Comparison of ENCODE assay signal across 34 cellular contexts in the genomic region with DNA sequence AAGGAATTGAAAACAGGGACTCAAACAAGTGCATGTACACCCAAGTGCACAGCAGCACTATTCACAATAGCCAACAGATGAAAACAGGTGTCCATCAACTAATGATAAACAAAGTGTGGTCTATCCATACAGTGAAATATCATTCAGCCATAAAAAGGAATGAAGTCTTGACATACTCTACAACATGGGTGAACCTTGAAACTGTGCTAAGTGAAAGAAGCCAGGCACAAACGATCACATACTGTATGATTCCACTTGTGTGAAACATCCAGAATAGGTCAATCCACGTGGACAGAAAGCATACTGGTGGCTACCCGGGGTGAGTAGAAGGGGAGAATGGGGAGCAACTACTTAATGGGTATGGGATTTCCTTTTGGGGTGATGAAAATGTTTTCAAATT. TPM values are rescaled to one million over a fixed set of nuclear protein-coding genes. Genes with fewer than 3 reads are reported as not detected.
DNase-seq lines count a peak whose midpoint lies in the region; ATAC-seq and TF ChIP-seq lines count a peak whose summit lies in the region.
"Had no signal": no experiment of that assay in that cellular context is flagged by ENCODE, and none has a peak within 500 bp of the region (broad histone marks: within the 10 kb centered on the region; RNA-seq: fewer than 3 reads in every experiment).

No MANE protein-coding gene starts in this region.

- no peak overlapping the region for H3K4me3 Mint-ChIP-seq in progenitor cell of endocrine pancreas (ENCODE audit: low read depth)
- H3K4me3 Mint-ChIP-seq: B cell; CD14-positive monocyte; CD4-positive, alpha-beta memory T cell; CD4-positive, alpha-beta T cell; CD4-positive, CD25-positive, alpha-beta regulatory T cell; CD8-positive, alpha-beta memory T cell; CD8-positive, alpha-beta T cell had no signal

- no peak overlapping the region for H3K4me2 ChIP-seq in HCT116 (ENCODE audit: low read length)
- H3K4me2 ChIP-seq in hepatocyte: no peak overlapping the region
- H3K4me2 ChIP-seq: A549; BLaER1; BLaER1 treated with 17β-estradiol and CSF1 and Interleukin-3, amounts not matched to agents 10 nM and 100 nM had no signal

- TF ChIP-seq POLR2A in HCT116 (IDR thresholded peaks at IDR 0.05; ENCODE audit: borderline replicate concordance, extremely low read depth, insufficient read depth, insufficient read length): no peak

- no peak for TF ChIP-seq RAD21 in HCT116 (IDR thresholded peaks at IDR 0.05; ENCODE audit: low read depth)

- no peak overlapping the region for H2AFZ ChIP-seq in HCT116 (ENCODE audit: low read depth, low read length, poor library complexity, severe bottlenecking)
- H2AFZ ChIP-seq in hepatocyte: no peak overlapping the region

- peaks cover 3% of the 10 kb centered on the region for H3K36me3 Mint-ChIP-seq in progenitor cell of endocrine pancreas (ENCODE audit: insufficient read depth)
- H3K36me3 Mint-ChIP-seq: CD14-positive monocyte; CD4-positive, alpha-beta memory T cell; CD4-positive, CD25-positive, alpha-beta regulatory T cell; CD8-positive, alpha-beta T cell had no signal

- peaks cover 4% of the 10 kb centered on the region for H3K4me1 Mint-ChIP-seq in progenitor cell of endocrine pancreas (ENCODE audit: low read depth)
- H3K4me1 Mint-ChIP-seq: B cell; CD4-positive, CD25-positive, alpha-beta regulatory T cell had no signal

- TF ChIP-seq CTCF in HCT116 (IDR thresholded peaks at IDR 0.05 in 2 of 3, conservative IDR thresholded peaks at IDR 0.05 in 1 of 3; ENCODE audit: borderline replicate concordance in 1 of 3, insufficient read depth in 1 of 3, low read depth in 2 of 3, low read length in 2 of 3) (no peak), HEK293 (tag by site-specific recombination; IDR thresholded peaks at IDR 0.05) (no peak), hepatocyte (IDR thresholded peaks at IDR 0.05; ENCODE audit: poor library complexity) (no peak), progenitor cell of endocrine pancreas (IDR thresholded peaks at IDR 0.05; ENCODE audit: unreplicated experiment) (no peak)

- H3K4me1 ChIP-seq in HCT116 (ENCODE audit: control insufficient read depth in 1 of 2, insufficient read depth in 2 of 2, low read length in 2 of 2): peaks cover 2 to 18% of the 10 kb centered on the region in 2 experiments; a peak in 3 of 4 replicates
- no peaks in the 10 kb centered on the region for H3K4me1 ChIP-seq in HEK293 (ENCODE audit: control insufficient read depth, insufficient read depth, low read length)
- no peaks in the 10 kb centered on the region for H3K4me1 ChIP-seq in hepatocyte (ENCODE audit: insufficient read depth)
- H3K4me1 ChIP-seq: BE2C had no signal

- H3K36me3 ChIP-seq in HCT116 (ENCODE audit: control insufficient read depth in 1 of 2, insufficient read depth in 2 of 2, low read length in 2 of 2): no peaks in the 10 kb centered on the region
- no peaks in the 10 kb centered on the region for H3K36me3 ChIP-seq in HEK293 (ENCODE audit: control insufficient read depth in 2 of 2, insufficient read depth in 1 of 2, low read length in 2 of 2)
- no peaks in the 10 kb centered on the region for H3K36me3 ChIP-seq in hepatocyte (replicated peaks; ENCODE audit: insufficient read depth, low read depth)
- H3K36me3 ChIP-seq: BE2C, BLaER1 had no signal

- H4K20me1 ChIP-seq in HCT116 (ENCODE audit: insufficient read depth) (no peaks in the 10 kb centered on the region), hepatocyte (ENCODE audit: insufficient read depth, poor library complexity, severe bottlenecking) (no peaks in the 10 kb centered on the region)
- H4K20me1 ChIP-seq: BLaER1; BLaER1 treated with 17β-estradiol and CSF1 and Interleukin-3, amounts not matched to agents 10 nM and 100 nM had no signal

- CTCF ChIA-PET in HCT116 (lab: Charles Lee) (no interaction called here), HEK293 (lab: Yijun Ruan, JAX) (interaction anchor here (0.9 kb wide), 1 partner anchor 188 kb away, joined by 3 read pairs; no protein-coding TSS in a partner anchor)

- H3K79me2 ChIP-seq in HCT116 (ENCODE audit: insufficient read depth, low read length): no peaks in the 10 kb centered on the region
- H3K79me2 ChIP-seq in hepatocyte: no peaks in the 10 kb centered on the region

- H3K9me2 ChIP-seq in HCT116 (ENCODE audit: insufficient read depth) (no peaks in the 10 kb centered on the region), hepatocyte (replicated peaks; ENCODE audit: insufficient read depth) (no peaks in the 10 kb centered on the region)

- intact Hi-C loops in HCT116 (cut with micrococcal nuclease): no loop called here

- H3K4me3 ChIP-seq in HCT116 (replicated peaks in 1 of 2; ENCODE audit: low read depth in 1 of 2, low read length in 2 of 2) (no peak overlapping the region), HEK293 (ENCODE audit: low read depth, low read length) (no peak overlapping the region), hepatocyte (no peak overlapping the region)
- H3K4me3 ChIP-seq: A549; BLaER1; BLaER1 treated with 17β-estradiol and CSF1 and Interleukin-3, amounts not matched to agents 10 nM and 100 nM had no signal

- H3K9me3 Mint-ChIP-seq in progenitor cell of endocrine pancreas (ENCODE audit: low read depth): peaks cover 14% of the 10 kb centered on the region
- H3K9me3 Mint-ChIP-seq: CD4-positive, alpha-beta T cell; CD8-positive, alpha-beta T cell had no signal

- H3K9ac ChIP-seq in HCT116 (ENCODE audit: low read length): no peak overlapping the region
- H3K9ac ChIP-seq: BLaER1; BLaER1 treated with 17β-estradiol and CSF1 and Interleukin-3, amounts not matched to agents 10 nM and 100 nM had no signal

- H3K9me3 ChIP-seq in HCT116 (ENCODE audit: control insufficient read depth in 1 of 2, insufficient read depth in 1 of 2, low read depth in 1 of 2, low read length in 2 of 2): peaks cover 8 to 9% of the 10 kb centered on the region in 2 experiments; a peak in 2 of 4 replicates
- H3K9me3 ChIP-seq in HEK293 (ENCODE audit: control insufficient read depth, insufficient read depth, low read depth, low read length): no peaks in the 10 kb centered on the region
- no peaks in the 10 kb centered on the region for H3K9me3 ChIP-seq in hepatocyte (ENCODE audit: low read depth)
- H3K9me3 ChIP-seq: BE2C, Caco-2 had no signal

- no peaks in the 10 kb centered on the region for H3K27me3 Mint-ChIP-seq in progenitor cell of endocrine pancreas
- H3K27me3 Mint-ChIP-seq: CD4-positive, alpha-beta T cell; CD4-positive, CD25-positive, alpha-beta regulatory T cell had no signal

- no peak for ATAC-seq in HCT116
- ATAC-seq in GM21723 (IDR thresholded peaks at IDR 0.05; ENCODE audit: unreplicated experiment): no peak
- ATAC-seq in GM19455 (IDR thresholded peaks at IDR 0.05; ENCODE audit: unreplicated experiment): no peak
- no peak for ATAC-seq in activated CD4-positive, CD25-positive, alpha-beta regulatory T cell treated with anti-CD3 and anti-CD28 coated beads, Interleukin-2, amount 50 U/mL, for 24 hours
- ATAC-seq: A549; CD8-positive, alpha-beta T cell had no signal

- no TSS peak for BruUV-seq in HCT116 (replicated peaks; lab: Mats Ljungman, UMichigan)

- H3K27ac Mint-ChIP-seq in progenitor cell of endocrine pancreas: peak overlapping the region; percentile 47
- H3K27ac Mint-ChIP-seq: B cell; CD4-positive, alpha-beta memory T cell; CD4-positive, alpha-beta T cell; CD4-positive, CD25-positive, alpha-beta regulatory T cell; CD8-positive, alpha-beta T cell had no signal

- RAD21 ChIA-PET in HCT116 (lab: Charles Lee; ENCODE audit: low non-redundant PET in 1 of 2, low total read pairs in 2 of 2, uncharacterized antibody in 2 of 2, unreplicated experiment in 2 of 2): no interaction called here

- 95% methylated on average over 3 of the region's 3 CpGs for WGBS in hepatocyte (ENCODE audit: low lambda C conversion rate, missing lambda C conversion rate)

- POLR2A ChIA-PET in HCT116 (lab: Charles Lee) (no interaction called here), HEK293 (lab: Yijun Ruan, JAX) (no interaction called here)

- DNase-seq in HCT116 (ENCODE audit: low read depth, low spot score) (no peak), hepatocyte (ENCODE audit: low spot score) (no peak), progenitor cell of endocrine pancreas (ENCODE audit: low spot score, unreplicated experiment) (no peak), DMS153 (lab: John Stamatoyannopoulos, UW) (no peak)
- DNase-seq: 8988T; ACHN; AML-193; BE2C; C1 segment of cervical spinal cord; Caco-2; Calu3; CD4-positive, alpha-beta memory T cell; CD4-positive, alpha-beta T cell; CD4-positive, CD25-positive, alpha-beta regulatory T cell; CD8-positive, alpha-beta memory T cell; CD8-positive, alpha-beta T cell; COR-L47; DMS 273 treated with DMSO at 0.1 percent for 48 hours; DMS53; DMS79; DMS79 treated with DMSO at 0.1 percent for 48 hours; DND-41; EL had no signal

- H3K27ac ChIP-seq in HCT116 (ENCODE audit: low read depth, low read length) (no peak overlapping the region), HEK293 (ENCODE audit: extremely low read depth, low read depth, low read length) (no peak overlapping the region), hepatocyte (peak overlapping the region; percentile 31)
- H3K27ac ChIP-seq: 22Rv1; A549; BLaER1; BLaER1 treated with 17β-estradiol and CSF1 and Interleukin-3, amounts not matched to agents 10 nM and 100 nM; C4-2B had no signal

- no peaks in the 10 kb centered on the region for H3K27me3 ChIP-seq in HCT116 (ENCODE audit: insufficient read depth, low read length)
- H3K27me3 ChIP-seq in hepatocyte: no peaks in the 10 kb centered on the region
- H3K27me3 ChIP-seq: BE2C; BLaER1; BLaER1 treated with 17β-estradiol and CSF1 and Interleukin-3, amounts not matched to agents 10 nM and 100 nM had no signal

TF ChIP-seq in HCT116, 20 proteins besides CTCF, POLR2A, EP300 and RAD21:
- TF ChIP-seq ELF1 (IDR thresholded peaks at IDR 0.05; ENCODE audit: borderline replicate concordance, low read depth) (no peak), SRF (IDR thresholded peaks at IDR 0.05; ENCODE audit: low read depth) (no peak), SP1 (IDR thresholded peaks at IDR 0.05; ENCODE audit: low read depth) (no peak), CBX3 (IDR thresholded peaks at IDR 0.05; ENCODE audit: low read depth) (peak; percentile 86; the same call in 1 of the 2 replicates)
TF ChIP-seq in HCT116: peak in this region for 1.

TF ChIP-seq in HEK293, 187 proteins besides CTCF, POLR2A, EP300 and RAD21:
- TF ChIP-seq SETDB1 (IDR thresholded peaks at IDR 0.05; ENCODE audit: insufficient read length, low read length) (peak; percentile 79), ZNF223 (tag by site-specific recombination; IDR thresholded peaks at IDR 0.05) (no peak)
TF ChIP-seq in HEK293: peak in this region for 1.

RNA-seq across cellular contexts. Expression of a gene that starts 29.6 kb away (rescaled TPM):
- total RNA-seq in HCT116 (2021; ENCODE audit: unreplicated experiment) (47.3 TPM), hepatocyte (22.0 and 45.3 TPM in 2 replicates), progenitor cell of endocrine pancreas (17.6 and 18.0 TPM in 2 replicates)
- polyA plus RNA-seq in HCT116 (2012): 38.1 and 39.1 TPM in 2 replicates
- polyA plus RNA-seq in hepatocyte: 24.9 and 36.3 TPM in 2 replicates
